In genomic region chr12:53701518-53702264, GRCh38 we compare ENCODE assay signal across 1 cellular context.
TF ChIP-seq lines count a peak whose summit lies in the region.

No MANE protein-coding gene starts in this region.

TF ChIP-seq in liver, 16 proteins besides CTCF, POLR2A, EP300 and RAD21 (continued from another document):
- TF ChIP-seq GABPA (IDR thresholded peaks at IDR 0.05 in 1 of 2, conservative IDR thresholded peaks at IDR 0.05 in 1 of 2) (no peak), FOXA1 (IDR thresholded peaks at IDR 0.05) (no peak), ATF3 (IDR thresholded peaks at IDR 0.05) (no peak)
- TF ChIP-seq, protein P1, sequence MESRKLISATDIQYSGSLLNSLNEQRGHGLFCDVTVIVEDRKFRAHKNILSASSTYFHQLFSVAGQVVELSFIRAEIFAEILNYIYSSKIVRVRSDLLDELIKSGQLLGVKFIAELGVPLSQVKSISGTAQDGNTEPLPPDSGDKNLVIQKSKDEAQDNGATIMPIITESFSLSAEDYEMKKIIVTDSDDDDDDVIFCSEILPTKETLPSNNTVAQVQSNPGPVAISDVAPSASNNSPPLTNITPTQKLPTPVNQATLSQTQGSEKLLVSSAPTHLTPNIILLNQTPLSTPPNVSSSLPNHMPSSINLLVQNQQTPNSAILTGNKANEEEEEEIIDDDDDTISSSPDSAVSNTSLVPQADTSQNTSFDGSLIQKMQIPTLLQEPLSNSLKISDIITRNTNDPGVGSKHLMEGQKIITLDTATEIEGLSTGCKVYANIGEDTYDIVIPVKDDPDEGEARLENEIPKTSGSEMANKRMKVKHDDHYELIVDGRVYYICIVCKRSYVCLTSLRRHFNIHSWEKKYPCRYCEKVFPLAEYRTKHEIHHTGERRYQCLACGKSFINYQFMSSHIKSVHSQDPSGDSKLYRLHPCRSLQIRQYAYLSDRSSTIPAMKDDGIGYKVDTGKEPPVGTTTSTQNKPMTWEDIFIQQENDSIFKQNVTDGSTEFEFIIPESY (IDR thresholded peaks at IDR 0.05), result no peak
